2 cellular contexts compared by ENCODE assay signal in the genomic region with DNA sequence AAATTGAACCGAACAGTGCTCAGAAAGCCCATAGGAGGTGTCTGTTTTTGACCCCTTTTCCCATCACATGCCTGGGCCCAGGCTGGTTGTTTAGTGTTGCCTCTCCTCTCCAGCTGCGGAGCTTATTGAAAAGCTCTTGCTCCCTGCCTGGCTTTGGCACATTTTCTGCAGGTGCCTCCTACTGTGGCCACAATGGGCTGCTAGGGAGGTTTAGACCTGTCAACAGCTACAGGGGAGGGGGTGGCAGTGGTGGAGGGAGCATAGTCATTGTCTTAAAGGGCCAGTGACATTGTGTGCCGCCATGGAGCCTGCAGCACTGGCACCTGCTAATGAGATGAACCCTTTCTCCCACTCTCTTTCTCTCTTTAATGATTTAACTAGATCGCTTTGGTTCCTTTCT.
TF ChIP-seq lines count a peak whose summit lies in the region.

No MANE protein-coding gene starts in this region.

TF ChIP-seq in K562, 482 proteins besides CTCF, POLR2A, EP300 and RAD21:
- no peak for TF ChIP-seq XRCC5 (IDR thresholded peaks at IDR 0.05; ENCODE audit: low read depth, low read length)
- TF ChIP-seq, protein P1, sequence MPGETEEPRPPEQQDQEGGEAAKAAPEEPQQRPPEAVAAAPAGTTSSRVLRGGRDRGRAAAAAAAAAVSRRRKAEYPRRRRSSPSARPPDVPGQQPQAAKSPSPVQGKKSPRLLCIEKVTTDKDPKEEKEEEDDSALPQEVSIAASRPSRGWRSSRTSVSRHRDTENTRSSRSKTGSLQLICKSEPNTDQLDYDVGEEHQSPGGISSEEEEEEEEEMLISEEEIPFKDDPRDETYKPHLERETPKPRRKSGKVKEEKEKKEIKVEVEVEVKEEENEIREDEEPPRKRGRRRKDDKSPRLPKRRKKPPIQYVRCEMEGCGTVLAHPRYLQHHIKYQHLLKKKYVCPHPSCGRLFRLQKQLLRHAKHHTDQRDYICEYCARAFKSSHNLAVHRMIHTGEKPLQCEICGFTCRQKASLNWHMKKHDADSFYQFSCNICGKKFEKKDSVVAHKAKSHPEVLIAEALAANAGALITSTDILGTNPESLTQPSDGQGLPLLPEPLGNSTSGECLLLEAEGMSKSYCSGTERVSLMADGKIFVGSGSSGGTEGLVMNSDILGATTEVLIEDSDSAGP (CRISPR knock-in tag; IDR thresholded peaks at IDR 0.05): 0 out of 2 replicates have a peak, but pooled peaks have one; percentile 17

TF ChIP-seq in neural cell, 6 proteins besides CTCF, POLR2A, EP300 and RAD21:
- TF ChIP-seq SMC3 (conservative IDR thresholded peaks at IDR 0.05; ENCODE audit: poor library complexity) (peak; percentile 16), POLR2AphosphoS5 (IDR thresholded peaks at IDR 0.05) (peak; percentile 51), EZH2 (IDR thresholded peaks at IDR 0.05; ENCODE audit: borderline replicate concordance, insufficient read depth, low read length, poor library complexity, severe bottlenecking) (no peak)
